Comparison of ENCODE assay signal across 7 cellular contexts in the genomic region with DNA sequence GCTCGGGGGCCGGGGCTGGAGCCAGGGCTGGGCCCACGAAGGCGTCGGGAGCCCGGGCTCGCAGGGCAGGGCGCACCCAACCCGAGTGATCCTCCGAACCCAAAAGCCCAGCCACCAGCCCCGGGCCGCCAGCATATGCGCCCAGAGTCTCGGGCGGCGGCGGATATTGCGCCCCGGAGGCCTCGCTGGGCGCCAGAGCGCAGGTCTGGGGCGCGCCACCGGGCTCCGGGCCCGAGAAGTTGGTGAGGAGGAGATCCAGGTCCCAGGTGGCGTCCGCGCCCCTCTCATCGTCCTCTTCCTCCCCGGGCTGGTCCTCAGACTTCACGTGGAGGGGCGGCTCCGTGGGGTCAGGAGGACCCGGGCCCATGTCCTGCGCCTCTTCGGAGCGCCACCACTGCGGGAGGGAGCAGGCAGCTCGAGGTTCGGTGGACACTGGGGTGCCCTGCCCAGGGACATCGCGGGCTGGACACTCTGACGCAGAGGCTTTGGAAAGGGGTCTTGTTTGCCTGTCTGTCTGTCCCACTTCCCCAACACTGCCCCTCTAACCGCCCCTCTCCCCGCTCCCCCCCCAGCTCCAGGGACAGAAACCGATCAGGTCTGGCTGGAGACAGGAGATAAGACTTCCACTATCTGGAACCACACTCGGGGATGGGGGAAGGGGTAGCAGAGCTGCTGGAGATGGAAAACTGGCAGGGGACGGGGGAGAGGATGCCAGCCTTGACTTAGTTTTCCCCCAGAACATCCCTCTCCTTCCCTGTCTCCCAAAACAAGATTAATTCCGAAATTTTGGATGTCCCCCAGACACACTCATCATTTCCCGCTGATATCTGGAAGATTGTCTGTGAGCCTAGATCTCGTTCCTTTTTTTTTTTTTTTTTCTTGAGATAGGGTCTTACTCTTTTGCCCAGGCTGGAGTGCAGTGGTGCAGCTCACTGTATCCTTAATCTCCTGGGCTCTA. TPM values are rescaled to one million over a fixed set of nuclear protein-coding genes. Genes with fewer than 3 reads are reported as not detected.
A peak's percentile ranks its signal among the peaks of the same experiment; 100 is the strongest.
DNase-seq lines count a peak whose midpoint lies in the region; ATAC-seq and TF ChIP-seq lines count a peak whose summit lies in the region.

No MANE protein-coding gene starts in this region.

- H3K4me3 ChIP-seq in GM23338: peak overlapping the region; percentile 93
- H3K4me3 ChIP-seq in RWPE2 (ENCODE audit: severe bottlenecking): peak overlapping the region; percentile 28
- H3K4me3 ChIP-seq in esophagus muscularis mucosa: peak overlapping the region; percentile 47 to 56 (median 52)
- peak overlapping the region; percentile 28 for H3K4me3 ChIP-seq in skeletal muscle cell (ENCODE audit: low read depth, low read length)

- H3K9me3 Mint-ChIP-seq in GM23338 (peaks cover 22% of the 10 kb centered on the region), osteocyte (ENCODE audit: unreplicated experiment) (no peaks in the 10 kb centered on the region)

- H3K36me3 ChIP-seq in GM23338 (ENCODE audit: insufficient read depth) (no peaks in the 10 kb centered on the region), RWPE2 (ENCODE audit: low read depth) (no peaks in the 10 kb centered on the region), esophagus muscularis mucosa (no peaks in the 10 kb centered on the region)

- no peak for TF ChIP-seq POLR2A in esophagus muscularis mucosa (IDR thresholded peaks at IDR 0.05; ENCODE audit: low read depth)

- TF ChIP-seq CTCF in GM23338 (conservative IDR thresholded peaks at IDR 0.05; ENCODE audit: low read depth in 2 of 2) (no peak), RWPE2 (IDR thresholded peaks at IDR 0.05; ENCODE audit: poor library complexity, severe bottlenecking) (peak; percentile 43), esophagus muscularis mucosa (IDR thresholded peaks at IDR 0.05) (no peak), osteocyte (IDR thresholded peaks at IDR 0.05) (no peak)

- H3K27me3 Mint-ChIP-seq in GM23338 (ENCODE audit: insufficient read depth, low read depth, poor library complexity) (peaks cover 36% of the 10 kb centered on the region), osteocyte (ENCODE audit: unreplicated experiment) (peaks cover 25% of the 10 kb centered on the region)

- H3K27ac Mint-ChIP-seq in GM23338: no peak overlapping the region
- no peak overlapping the region for H3K27ac Mint-ChIP-seq in osteocyte (ENCODE audit: unreplicated experiment)

- peak overlapping the region; percentile 91 for H3K4me2 ChIP-seq in GM23338

- peaks cover 26% of the 10 kb centered on the region for H3F3A ChIP-seq in GM23338 (replicated peaks; ENCODE audit: low read depth)

- no peaks in the 10 kb centered on the region for H4K20me1 ChIP-seq in GM23338 (replicated peaks; ENCODE audit: insufficient read depth)

- no peak for TF ChIP-seq EP300 in esophagus muscularis mucosa (IDR thresholded peaks at IDR 0.05)

- peak overlapping the region; percentile 89; the same call in 1 of the 2 replicates for H2AFZ ChIP-seq in GM23338

- H3K9me3 ChIP-seq in RWPE2 (ENCODE audit: severe bottlenecking) (peaks cover 11% of the 10 kb centered on the region), esophagus muscularis mucosa (peaks cover 0 to 13% (median 6%) of the 10 kb centered on the region in 4 donors)

- peak overlapping the region; percentile 77 for H3K4me3 Mint-ChIP-seq in GM23338
- H3K4me3 Mint-ChIP-seq in osteocyte (ENCODE audit: unreplicated experiment): no peak overlapping the region

- H3K36me3 Mint-ChIP-seq in GM23338 (ENCODE audit: low read depth) (peaks cover 10% of the 10 kb centered on the region; the same call in 2 of the 3 replicates), osteocyte (ENCODE audit: unreplicated experiment) (no peaks in the 10 kb centered on the region)

- H3K27ac ChIP-seq in GM23338 (ENCODE audit: low read depth) (no peak overlapping the region), RWPE2 (ENCODE audit: poor library complexity, severe bottlenecking) (no peak overlapping the region), esophagus muscularis mucosa (replicated peaks in 1 of 4) (peak overlapping the region in 1 of 4 donors; percentile 14)

- intact Hi-C loops in esophagus muscularis mucosa (cut with DNase I): loop anchor here (1.0 kb wide), 1 partner anchor 79 kb away; no protein-coding TSS in a partner anchor

- H3K4me1 Mint-ChIP-seq in GM23338 (peaks cover 13% of the 10 kb centered on the region), osteocyte (ENCODE audit: unreplicated experiment) (peaks cover 13% of the 10 kb centered on the region)

- no peaks in the 10 kb centered on the region for H3K79me2 ChIP-seq in GM23338 (replicated peaks; ENCODE audit: insufficient read depth)

- H3K27me3 ChIP-seq in GM23338 (ENCODE audit: insufficient read depth): peaks cover 18% of the 10 kb centered on the region
- no peaks in the 10 kb centered on the region for H3K27me3 ChIP-seq in RWPE2 (ENCODE audit: insufficient read depth, poor library complexity, severe bottlenecking)
- peaks cover 0 to 43% (median 21%) of the 10 kb centered on the region in 4 donors for H3K27me3 ChIP-seq in esophagus muscularis mucosa

- ATAC-seq in GM23338: peak; percentile 8
- no peak for ATAC-seq in RWPE2 (ENCODE audit: low read depth)

- DNase-seq in GM23338 (ENCODE audit: low spot score) (peak; percentile 72), RWPE2 (ENCODE audit: low spot score) (no peak), esophagus muscularis mucosa (ENCODE audit: extremely low spot score) (no peak), skeletal muscle cell (ENCODE audit: low read depth) (no peak), A172 (ENCODE audit: low spot score) (no peak), osteocyte (ENCODE audit: extremely low spot score, unreplicated experiment) (no peak), mucosa of gallbladder (ENCODE audit: low spot score) (no peak)

- 37% methylated on average over 5 of the region's 53 CpGs for WGBS in esophagus muscularis mucosa

- H3K4me1 ChIP-seq in GM23338 (ENCODE audit: insufficient read depth) (no peaks in the 10 kb centered on the region; the same call in 1 of the 2 replicates), RWPE2 (ENCODE audit: insufficient read depth, poor library complexity, severe bottlenecking) (no peaks in the 10 kb centered on the region), esophagus muscularis mucosa (peaks cover 23 to 33% (median 26%) of the 10 kb centered on the region in 4 donors)

- no peaks in the 10 kb centered on the region; the same call in 1 of the 2 replicates for H3K9me2 ChIP-seq in GM23338 (ENCODE audit: insufficient read depth)

TF ChIP-seq in GM23338, 12 proteins besides CTCF, POLR2A, EP300 and RAD21 (continues in another document):
- no peak for TF ChIP-seq ZNF114 (CRISPR knock-in tag; IDR thresholded peaks at IDR 0.05)
- TF ChIP-seq EZH2 (IDR thresholded peaks at IDR 0.05; ENCODE audit: low read depth, unreplicated experiment): no peak
- TF ChIP-seq CREB1 (CRISPR knock-in tag; IDR thresholded peaks at IDR 0.05; ENCODE audit: low read depth): no peak

RNA-seq across cellular contexts. Expression of a gene that starts 1.0 kb away (rescaled TPM):
- total RNA-seq in GM23338 (2014; rRNA removed; shearing (Covaris generic)): 1.1 and 1.4 TPM in 2 replicates
- 0.74 and 0.80 TPM in 2 replicates for polyA plus RNA-seq in GM23338 (2016; fragmentation: Nextera tagmentation; extraction: Ambion mirVana)
- total RNA-seq in esophagus muscularis mucosa: not detected
- total RNA-seq in A172 (2014; rRNA removed; shearing (Covaris generic)): not detected in 2 replicates
- total RNA-seq in osteocyte: not detected in 2 replicates
- not detected for total RNA-seq in mucosa of gallbladder

RNA-seq across cellular contexts. Expression of a gene that starts 4.8 kb away (rescaled TPM):
- total RNA-seq in GM23338 (2014; rRNA removed; shearing (Covaris generic)): 27.3 and 35.0 TPM in 2 replicates
- 15.9 and 17.4 TPM in 2 replicates for polyA plus RNA-seq in GM23338 (2016; fragmentation: Nextera tagmentation; extraction: Ambion mirVana)
- total RNA-seq in esophagus muscularis mucosa (10 to 100 TPM; 26.6 to 37.4 (median 31.2) TPM), osteocyte (47.3 and 57.0 TPM in 2 replicates), mucosa of gallbladder (48.7 TPM)
- 61.3 and 74.4 TPM in 2 replicates for total RNA-seq in A172 (2014; rRNA removed; shearing (Covaris generic))

RNA-seq across cellular contexts. Expression of a gene that starts 4.9 kb away (rescaled TPM):
- 73.3 and 99.8 TPM in 2 replicates for total RNA-seq in GM23338 (2014; rRNA removed; shearing (Covaris generic))
- 51.5 and 54.1 TPM in 2 replicates for polyA plus RNA-seq in GM23338 (2016; fragmentation: Nextera tagmentation; extraction: Ambion mirVana)
- total RNA-seq in esophagus muscularis mucosa: 10 to 100 TPM; 36.1 to 63.6 (median 52.9) TPM
- total RNA-seq in A172 (2014; rRNA removed; shearing (Covaris generic)): 25.0 and 25.8 TPM in 2 replicates
- total RNA-seq in osteocyte: 23.1 and 23.8 TPM in 2 replicates
- 33.7 TPM for total RNA-seq in mucosa of gallbladder

RNA-seq across cellular contexts. Expression of a gene that starts 33.1 kb away (rescaled TPM):
- total RNA-seq in GM23338 (2014; rRNA removed; shearing (Covaris generic)): 0.62 and 0.63 TPM in 2 replicates
- 1.9 and 2.9 TPM in 2 replicates for polyA plus RNA-seq in GM23338 (2016; fragmentation: Nextera tagmentation; extraction: Ambion mirVana)
- total RNA-seq in esophagus muscularis mucosa (under 1 TPM in 1 of 4 donors, not detected in 3; 0.97 TPM), osteocyte (not detected in 2 replicates), mucosa of gallbladder (not detected)
- total RNA-seq in A172 (2014; rRNA removed; shearing (Covaris generic)): 0.12 and 0.28 TPM in 2 replicates

RNA-seq across cellular contexts. Expression of a gene that starts 47.5 kb away (rescaled TPM):
- 74.7 and 83.5 TPM in 2 replicates for total RNA-seq in GM23338 (2014; rRNA removed; shearing (Covaris generic))
- 86.4 and 86.5 TPM in 2 replicates for polyA plus RNA-seq in GM23338 (2016; fragmentation: Nextera tagmentation; extraction: Ambion mirVana)
- total RNA-seq in esophagus muscularis mucosa (10 to 100 TPM; 21.6 to 49.2 (median 35.8) TPM), osteocyte (55.6 and 60.3 TPM in 2 replicates), mucosa of gallbladder (54.0 TPM)
- total RNA-seq in A172 (2014; rRNA removed; shearing (Covaris generic)): 98.2 and 99.1 TPM in 2 replicates

Comparison
In these comparisons a context has a peak if more than half of its experiments do, and no peak if none do; other contexts are left out.
1. H3K4me3 ChIP-seq: peak in every context shown above with its lines; median percentile 93 in GM23338; 52 in esophagus muscularis mucosa; 28 in RWPE2; 28 in skeletal muscle cell.